8 cellular contexts compared by ENCODE assay signal in the genomic region with DNA sequence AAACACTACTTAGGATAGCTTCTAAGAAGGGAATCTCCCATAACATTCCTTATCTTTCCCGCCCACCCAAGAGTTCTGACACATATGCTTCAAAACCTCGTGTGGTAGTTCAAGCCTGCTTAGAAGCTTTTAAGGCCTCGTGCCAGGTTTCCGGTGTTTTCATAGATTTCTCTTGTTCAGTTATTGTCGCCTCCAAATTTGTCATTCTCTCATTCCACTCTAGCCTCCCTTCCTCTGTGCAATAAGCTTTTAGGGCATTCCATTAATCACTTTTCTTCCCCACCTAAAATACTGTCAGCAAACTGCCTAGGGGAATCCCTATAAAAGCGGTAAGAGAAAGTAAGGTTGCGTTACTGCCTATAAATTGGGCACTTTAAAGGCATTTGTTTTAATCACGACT.
DNase-seq lines count a peak whose midpoint lies in the region; ATAC-seq and TF ChIP-seq lines count a peak whose summit lies in the region.

No MANE protein-coding gene starts in this region.

- no peak for TF ChIP-seq POLR2A in NB4 (IDR thresholded peaks at IDR 0.05; ENCODE audit: extremely low read depth, insufficient read length)

- no peak for ATAC-seq in activated naive CD8-positive, alpha-beta T cell treated with anti-CD3 and anti-CD28 coated beads, Interleukin-2, amount 50 U/mL, for 24 hours
- ATAC-seq in GM19395 (IDR thresholded peaks at IDR 0.05; ENCODE audit: unreplicated experiment) (no peak), HG02571 (IDR thresholded peaks at IDR 0.05; ENCODE audit: unreplicated experiment) (no peak)

- H3K4me2 ChIP-seq in parathyroid adenoma (ENCODE audit: low read length) = peak overlapping the region; percentile 87

- H2AFZ ChIP-seq in parathyroid adenoma = peak overlapping the region; percentile 60

- H3K9ac ChIP-seq in parathyroid adenoma = peak overlapping the region; percentile 9

- H3K36me3 ChIP-seq in parathyroid adenoma (ENCODE audit: control insufficient read depth, insufficient read depth, low read length) = no peaks in the 10 kb centered on the region

- peaks cover 26% of the 10 kb centered on the region for H3K79me2 ChIP-seq in parathyroid adenoma

- H3K4me3 ChIP-seq in NB4 (ENCODE audit: low read depth, low read length) = peak overlapping the region; percentile 89
- H3K4me3 ChIP-seq in epithelial cell of esophagus (ENCODE audit: low read length) = peak overlapping the region; percentile 89
- H3K4me3 ChIP-seq in parathyroid adenoma (ENCODE audit: low read depth, low read length) = peak overlapping the region; percentile 97

- H3K27me3 Mint-ChIP-seq in activated naive CD8-positive, alpha-beta T cell treated with anti-CD3 and anti-CD28 coated beads, Interleukin-2, amount 50 U/mL, for 24 hours = no peaks in the 10 kb centered on the region

- H3K4me1 Mint-ChIP-seq in activated naive CD8-positive, alpha-beta T cell treated with anti-CD3 and anti-CD28 coated beads, Interleukin-2, amount 50 U/mL, for 24 hours = peaks cover 28% of the 10 kb centered on the region

- DNase-seq in DMS 273 treated with DMSO at 0.1 percent for 48 hours (lab: John Stamatoyannopoulos, UW) (peak; percentile 5), NB4 (ENCODE audit: low read depth) (peak; percentile 20), epithelial cell of esophagus (ENCODE audit: low read depth) (peak; percentile 38), NCI-H1930 (lab: John Stamatoyannopoulos, UW) (no peak)
- DNase-seq in activated naive CD8-positive, alpha-beta T cell treated with anti-CD3 and anti-CD28 coated beads, Interleukin-2, amount 50 U/mL, for 24 hours = no peak

- peaks cover 7% of the 10 kb centered on the region for H3K36me3 Mint-ChIP-seq in activated naive CD8-positive, alpha-beta T cell treated with anti-CD3 and anti-CD28 coated beads, Interleukin-2, amount 50 U/mL, for 24 hours (ENCODE audit: low read depth)

- no peaks in the 10 kb centered on the region for H3K9me3 Mint-ChIP-seq in activated naive CD8-positive, alpha-beta T cell treated with anti-CD3 and anti-CD28 coated beads, Interleukin-2, amount 50 U/mL, for 24 hours

- no peak overlapping the region for H3K4me3 Mint-ChIP-seq in activated naive CD8-positive, alpha-beta T cell treated with anti-CD3 and anti-CD28 coated beads, Interleukin-2, amount 50 U/mL, for 24 hours

- H3K9me3 ChIP-seq in parathyroid adenoma (ENCODE audit: control insufficient read depth, low read length) = no peaks in the 10 kb centered on the region

- H3K27ac ChIP-seq in parathyroid adenoma = peak overlapping the region; percentile 69

- no peak for TF ChIP-seq CTCF in NB4 (IDR thresholded peaks at IDR 0.05; ENCODE audit: low read depth, low read length)
- no peak for TF ChIP-seq CTCF in epithelial cell of esophagus (IDR thresholded peaks at IDR 0.05; ENCODE audit: insufficient read depth, low read depth, low read length, missing control alignments)
- TF ChIP-seq CTCF in parathyroid adenoma (IDR thresholded peaks at IDR 0.05) = no peak

- H3K27ac Mint-ChIP-seq in activated naive CD8-positive, alpha-beta T cell treated with anti-CD3 and anti-CD28 coated beads, Interleukin-2, amount 50 U/mL, for 24 hours = no peak overlapping the region

- peaks cover 10% of the 10 kb centered on the region for H3K4me1 ChIP-seq in parathyroid adenoma

- H3K27me3 ChIP-seq in parathyroid adenoma (ENCODE audit: control insufficient read depth, insufficient read depth, low read length) = no peaks in the 10 kb centered on the region

Comparison
In these comparisons a context has a peak if more than half of its experiments do, and no peak if none do; other contexts are left out.
1. DNase-seq: peak in DMS 273 treated with DMSO at 0.1 percent for 48 hours (single experiment), NB4 (single experiment) and epithelial cell of esophagus (single experiment); none in NCI-H1930 (0 of 2) and activated naive CD8-positive, alpha-beta T cell treated with anti-CD3 and anti-CD28 coated beads, Interleukin-2, amount 50 U/mL, for 24 hours (single experiment).
2. Peak in every context shown above with its lines, with median percentiles within 50 percentile points of each other: H3K4me3 ChIP-seq.